In genomic region chr11:1390603-1391164, GRCh38 we compare ENCODE assay signal across 10 cellular contexts. TPM values are rescaled to one million over a fixed set of nuclear protein-coding genes. Genes with fewer than 3 reads are reported as not detected.
DNase-seq lines count a peak whose midpoint lies in the region; ATAC-seq lines count a peak whose summit lies in the region.
"Had no signal": no experiment of that assay in that cellular context is flagged by ENCODE, and none has a peak within 500 bp of the region (broad histone marks: within the 10 kb centered on the region; RNA-seq: fewer than 3 reads in every experiment).

No MANE protein-coding gene starts in this region.

- H3K4me3 ChIP-seq in rectal smooth muscle tissue (ENCODE audit: low read length), result peak overlapping the region; percentile 2
- H3K4me3 ChIP-seq: adrenal gland had no signal

- H3K4me1 ChIP-seq in rectal smooth muscle tissue (ENCODE audit: control insufficient read depth, insufficient read depth, low read length), result peaks cover 2% of the 10 kb centered on the region

- DNase-seq in NCI-H1092 treated with DMSO at 0.1 percent for 48 hours (lab: John Stamatoyannopoulos, UW) (peak; percentile 25), NCI-H1092 (lab: John Stamatoyannopoulos, UW) (no peak), T-helper 17 cell (no peak), hippocampal formation (lab: John Stamatoyannopoulos, UW) (peak; percentile 38 to 68), Ammon's horn (ENCODE audit: low spot score) (no peak)
- DNase-seq: NCI-H1694 treated with DMSO at 0.1 percent for 48 hours had no signal

- no peak overlapping the region for H3K9ac ChIP-seq in rectal smooth muscle tissue (ENCODE audit: low read length)

- H3K27me3 ChIP-seq in rectal smooth muscle tissue (ENCODE audit: control insufficient read depth, insufficient read depth, low read length), result peaks cover 21% of the 10 kb centered on the region

- H3K36me3 ChIP-seq in rectal smooth muscle tissue (ENCODE audit: control insufficient read depth, insufficient read depth, low read length), result no peaks in the 10 kb centered on the region
- H3K36me3 ChIP-seq: adrenal gland had no signal

- peaks cover 11% of the 10 kb centered on the region for H3K4me1 Mint-ChIP-seq in T-helper 17 cell

- peak overlapping the region; percentile 49 for H3K4me3 Mint-ChIP-seq in T-helper 17 cell

- H3K27me3 Mint-ChIP-seq in T-helper 17 cell, result peaks cover 26% of the 10 kb centered on the region

- no peaks in the 10 kb centered on the region for H3K36me3 Mint-ChIP-seq in T-helper 17 cell (ENCODE audit: low read depth)

- no peaks in the 10 kb centered on the region for H3K9me3 ChIP-seq in T-helper 17 cell (ENCODE audit: control insufficient read depth, low read length, poor library complexity, severe bottlenecking)
- H3K9me3 ChIP-seq: adrenal gland had no signal

- H3K27ac ChIP-seq in rectal smooth muscle tissue (ENCODE audit: low read depth, low read length), result no peak overlapping the region

- peak overlapping the region; percentile 4 for H3K27ac Mint-ChIP-seq in T-helper 17 cell

- ATAC-seq in T-helper 17 cell (no peak), HG02870 (IDR thresholded peaks at IDR 0.05; ENCODE audit: unreplicated experiment) (no peak), HG02642 (IDR thresholded peaks at IDR 0.05; ENCODE audit: poor library complexity, unreplicated experiment) (no peak)

RNA-seq across cellular contexts. Expression of gene BRSK2, which starts 0.9 kb away (rescaled TPM):
- total RNA-seq in T-helper 17 cell, result under 1 TPM; 0.23 to 0.25 TPM

Comparison
In these comparisons a context has a peak if more than half of its experiments do, and no peak if none do; other contexts are left out.
1. DNase-seq: peak in NCI-H1092 treated with DMSO at 0.1 percent for 48 hours (single experiment) and hippocampal formation (2 of 2); none in NCI-H1092 (single experiment), T-helper 17 cell (0 of 3) and Ammon's horn (single experiment).